ENCODE assay signal across 1 cellular context in genomic region chr5:149932445-149933350, GRCh38.
TF ChIP-seq lines count a peak whose summit lies in the region.

No MANE protein-coding gene starts in this region.

TF ChIP-seq in IMR-90, 13 proteins besides CTCF, POLR2A, EP300 and RAD21:
- 0 out of 2 replicates have a peak, but pooled peaks have one; percentile 14 for TF ChIP-seq SMC3 (IDR thresholded peaks at IDR 0.05; ENCODE audit: low read depth, low read length)
- no peak for TF ChIP-seq MAFK (IDR thresholded peaks at IDR 0.05; ENCODE audit: low read depth, low read length)
